In the genomic region with DNA sequence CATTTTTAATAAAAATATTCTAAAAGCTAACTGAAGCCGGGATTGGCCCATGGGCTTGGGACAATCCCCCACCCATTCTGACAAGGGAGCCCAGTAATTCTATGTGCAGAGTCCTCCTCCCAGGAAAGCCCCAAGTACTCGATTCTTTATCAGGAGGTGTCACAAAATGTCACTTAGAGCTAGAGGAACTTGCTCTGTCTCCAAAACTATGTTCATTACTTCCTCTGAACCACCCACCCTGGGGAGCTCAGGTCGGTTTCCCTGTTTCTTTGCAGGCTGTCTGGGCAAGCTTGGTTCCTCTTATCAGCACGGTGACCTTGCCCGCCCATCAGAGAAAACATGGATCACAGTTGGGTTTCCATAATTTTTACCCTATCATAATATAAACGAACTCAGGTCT, we compare ENCODE assay signal across 18 cellular contexts.
"Had no signal": no experiment of that assay in that cellular context is flagged by ENCODE, and none has a peak within 500 bp of the region (broad histone marks: within the 10 kb centered on the region; RNA-seq: fewer than 3 reads in every experiment).

No MANE protein-coding gene starts in this region.

- DNase-seq: activated CD4-positive, alpha-beta T cell treated with anti-CD3 and anti-CD28 coated beads, Interleukin-2, amount 10 ng/mL, durations not matched to agents 24 days and 14 days; activated CD8-positive, alpha-beta T cell treated with anti-CD3 and anti-CD28 coated beads for 36 hours; activated naive CD4-positive, alpha-beta T cell treated with Interleukin-2 at 50 U/mL for 16 hours; activated naive CD8-positive, alpha-beta T cell treated with anti-CD3 and anti-CD28 coated beads, Interleukin-2, amount 10 ng/mL, durations not matched to agents 7 days and 5 days; activated T-cell treated with anti-CD3 and anti-CD28 coated beads, Interleukin-2, amount 50 U/mL, for 1 hour; amygdala; dermis blood vessel endothelial cell; effector memory CD4-positive, alpha-beta T cell; esophagus squamous epithelium; islet precursor cell; left colon; occipital lobe; posterior cingulate gyrus; sigmoid colon; stimulated activated CD4-positive, alpha-beta T cell treated with anti-CD3 and anti-CD28 coated beads, Interleukin-4, amount 100 ng/mL, for 4 hours; stimulated activated naive CD4-positive, alpha-beta T cell had no signal

- H3K27ac ChIP-seq: cardiac muscle cell, esophagus squamous epithelium, sigmoid colon had no signal

- H3K4me3 ChIP-seq: cardiac muscle cell, esophagus squamous epithelium, lung, sigmoid colon had no signal

- H3K4me1 ChIP-seq: sigmoid colon had no signal

- H3K36me3 ChIP-seq: cardiac muscle cell, esophagus squamous epithelium, sigmoid colon had no signal

- H3K9me3 ChIP-seq: sigmoid colon had no signal

- H3K27me3 ChIP-seq: cardiac muscle cell, esophagus squamous epithelium, sigmoid colon had no signal
